In genomic region chr10:58675321-58675720, GRCh38 we compare ENCODE assay signal across 24 cellular contexts.
A peak's percentile ranks its signal among the peaks of the same experiment; 100 is the strongest.
DNase-seq lines count a peak whose midpoint lies in the region; ATAC-seq and TF ChIP-seq lines count a peak whose summit lies in the region.
"Had no signal": no experiment of that assay in that cellular context is flagged by ENCODE, and none has a peak within 500 bp of the region (broad histone marks: within the 10 kb centered on the region; RNA-seq: fewer than 3 reads in every experiment).

No MANE protein-coding gene starts in this region.

- peak; percentile 19 for DNase-seq in SK-N-SH
- peak; percentile 48 for DNase-seq in adipocyte (ENCODE audit: low read depth)
- peak; percentile 43 for DNase-seq in fibroblast of peridontal ligament (ENCODE audit: extremely low read depth)
- DNase-seq in SW 1271 (lab: John Stamatoyannopoulos, UW): no peak
- DNase-seq: 8988T; ACHN; BE2C; C1 segment of cervical spinal cord; CD4-positive, alpha-beta memory T cell; CD4-positive, CD25-positive, alpha-beta regulatory T cell; CD8-positive, alpha-beta memory T cell; COR-L47; DMS 273 treated with DMSO at 0.1 percent for 48 hours; DMS153; DMS53; DMS79; DND-41; EL; GDM1 had no signal

- no peaks in the 10 kb centered on the region for H3K36me3 Mint-ChIP-seq in activated T-helper 17 cell treated with anti-CD3 and anti-CD28 coated beads, Interleukin-2, amount 50 U/mL, for 72 hours (ENCODE audit: low read depth)
- H3K36me3 Mint-ChIP-seq: CD14-positive monocyte; CD4-positive, alpha-beta memory T cell; CD4-positive, CD25-positive, alpha-beta regulatory T cell had no signal

- H3K4me3 ChIP-seq in SK-N-SH (ENCODE audit: low read depth in 2 of 2, low read length in 1 of 2): no peak overlapping the region
- H3K4me3 ChIP-seq in adipocyte (ENCODE audit: low read length): no peak overlapping the region
- H3K4me3 ChIP-seq: BLaER1, GM12878 had no signal

- no peak overlapping the region for H3K9ac ChIP-seq in SK-N-SH
- H3K9ac ChIP-seq in adipocyte (ENCODE audit: low read length): no peak overlapping the region
- H3K9ac ChIP-seq: BLaER1 had no signal

- CTCF ChIA-PET in SK-N-SH (lab: Yijun Ruan, JAX): no interaction called here

- H3K27me3 ChIP-seq in SK-N-SH (ENCODE audit: insufficient read depth) (no peaks in the 10 kb centered on the region), adipocyte (replicated peaks; ENCODE audit: control insufficient read depth, insufficient read depth, low read length) (no peaks in the 10 kb centered on the region)
- H3K27me3 ChIP-seq: BE2C, BLaER1 had no signal

- 55% methylated on average over 2 of the region's 2 CpGs for WGBS in SK-N-SH (ENCODE audit: low lambda C conversion rate)

- H3K4me1 Mint-ChIP-seq in activated T-helper 17 cell treated with anti-CD3 and anti-CD28 coated beads, Interleukin-2, amount 50 U/mL, for 72 hours: no peaks in the 10 kb centered on the region
- H3K4me1 Mint-ChIP-seq: CD14-positive monocyte; CD4-positive, alpha-beta memory T cell; CD4-positive, CD25-positive, alpha-beta regulatory T cell; CD8-positive, alpha-beta memory T cell had no signal

- no peaks in the 10 kb centered on the region for H3K9me2 ChIP-seq in SK-N-SH

- peak in 1 of 2 experiments; percentile 74; a peak in 2 of 4 replicates for TF ChIP-seq EP300 in SK-N-SH (IDR thresholded peaks at IDR 0.05; ENCODE audit: borderline replicate concordance in 1 of 2, low read depth in 1 of 2, low read length in 1 of 2)

- H3F3A ChIP-seq in SK-N-SH (replicated peaks; ENCODE audit: insufficient read depth): peaks cover 7% of the 10 kb centered on the region

- H4K20me1 ChIP-seq in SK-N-SH (ENCODE audit: insufficient read depth): no peaks in the 10 kb centered on the region
- H4K20me1 ChIP-seq: BLaER1 had no signal

- no peaks in the 10 kb centered on the region for H3K79me2 ChIP-seq in SK-N-SH (ENCODE audit: insufficient read depth)

- no peak for TF ChIP-seq CTCF in SK-N-SH (IDR thresholded peaks at IDR 0.05)

- H3K27ac ChIP-seq in SK-N-SH (ENCODE audit: low read depth in 2 of 2, low read length in 1 of 2): peak overlapping the region in 1 of 2 experiments; percentile 85; a peak in 2 of 4 replicates
- H3K27ac ChIP-seq: BLaER1 had no signal

- no peak overlapping the region for H3K4me3 Mint-ChIP-seq in activated T-helper 17 cell treated with anti-CD3 and anti-CD28 coated beads, Interleukin-2, amount 50 U/mL, for 72 hours
- H3K4me3 Mint-ChIP-seq: CD14-positive monocyte; CD4-positive, alpha-beta memory T cell; CD8-positive, alpha-beta memory T cell had no signal

- no peaks in the 10 kb centered on the region for H3K9me3 ChIP-seq in SK-N-SH
- H3K9me3 ChIP-seq in adipocyte (ENCODE audit: control insufficient read depth, low read length): no peaks in the 10 kb centered on the region
- H3K9me3 ChIP-seq: BLaER1 had no signal

- H3K36me3 ChIP-seq in SK-N-SH (replicated peaks in 1 of 2; ENCODE audit: control insufficient read depth in 1 of 2, insufficient read depth in 2 of 2, low read length in 1 of 2) (no peaks in the 10 kb centered on the region), adipocyte (ENCODE audit: control insufficient read depth, insufficient read depth, low read length, severe bottlenecking) (no peaks in the 10 kb centered on the region)
- H3K36me3 ChIP-seq: BE2C, BLaER1 had no signal

- POLR2A ChIA-PET in SK-N-SH (lab: Yijun Ruan, JAX): no interaction called here

- peaks cover 6 to 13% of the 10 kb centered on the region in 2 experiments; a peak in 3 of 4 replicates for H3K4me1 ChIP-seq in SK-N-SH (ENCODE audit: control insufficient read depth in 1 of 2, insufficient read depth in 2 of 2, low read depth in 1 of 2, low read length in 1 of 2)
- H3K4me1 ChIP-seq in adipocyte (ENCODE audit: control insufficient read depth, insufficient read depth, low read length): peaks cover 11% of the 10 kb centered on the region
- H3K4me1 ChIP-seq: BLaER1 had no signal

- H2AFZ ChIP-seq in SK-N-SH (ENCODE audit: low read depth): no peak overlapping the region

- no peaks in the 10 kb centered on the region for H3K9me3 Mint-ChIP-seq in activated T-helper 17 cell treated with anti-CD3 and anti-CD28 coated beads, Interleukin-2, amount 50 U/mL, for 72 hours

- H3K27ac Mint-ChIP-seq in activated T-helper 17 cell treated with anti-CD3 and anti-CD28 coated beads, Interleukin-2, amount 50 U/mL, for 72 hours: no peak overlapping the region
- H3K27ac Mint-ChIP-seq: CD4-positive, alpha-beta memory T cell; CD4-positive, CD25-positive, alpha-beta regulatory T cell; CD8-positive, alpha-beta memory T cell had no signal

- peaks cover 13% of the 10 kb centered on the region for H3K27me3 Mint-ChIP-seq in activated T-helper 17 cell treated with anti-CD3 and anti-CD28 coated beads, Interleukin-2, amount 50 U/mL, for 72 hours
- H3K27me3 Mint-ChIP-seq: CD4-positive, CD25-positive, alpha-beta regulatory T cell had no signal

- no peak; the same call in 1 of the 2 replicates for TF ChIP-seq RAD21 in SK-N-SH (IDR thresholded peaks at IDR 0.05; ENCODE audit: low read length)

- ATAC-seq in activated T-helper 17 cell treated with anti-CD3 and anti-CD28 coated beads, Interleukin-2, amount 50 U/mL, for 72 hours (replicated peaks): no peak
- no peak for ATAC-seq in GM19324 (IDR thresholded peaks at IDR 0.05; ENCODE audit: low FRiP score, unreplicated experiment)
- ATAC-seq: GM12878 had no signal

- 0 out of 2 replicates have a peak overlapping the region, but pooled peaks have one; percentile 25 for H3K4me2 ChIP-seq in SK-N-SH
- H3K4me2 ChIP-seq: BLaER1 had no signal

TF ChIP-seq in SK-N-SH, 30 proteins besides CTCF, POLR2A, EP300 and RAD21 (continues in another document):
- TF ChIP-seq MAX (IDR thresholded peaks at IDR 0.05; ENCODE audit: low read depth) (no peak), JUND (IDR thresholded peaks at IDR 0.05) (no peak), MXI1 (IDR thresholded peaks at IDR 0.05; ENCODE audit: low read depth, low read length) (no peak), SIN3A (IDR thresholded peaks at IDR 0.05; ENCODE audit: borderline replicate concordance, low read depth, low read length) (no peak), USF2 (IDR thresholded peaks at IDR 0.05; ENCODE audit: borderline replicate concordance, low read depth, low read length) (no peak), NFIC (IDR thresholded peaks at IDR 0.05; ENCODE audit: borderline replicate concordance) (no peak), RFX5 (IDR thresholded peaks at IDR 0.05; ENCODE audit: low read length) (no peak), POLR2AphosphoS5 (IDR thresholded peaks at IDR 0.05; ENCODE audit: low read depth, low read length) (peak; percentile 32; the same call in 1 of the 2 replicates), TEAD4 (IDR thresholded peaks at IDR 0.05; ENCODE audit: borderline replicate concordance, insufficient read depth) (no peak), RCOR1 (IDR thresholded peaks at IDR 0.05; ENCODE audit: low read length) (no peak), FOSL2 (IDR thresholded peaks at IDR 0.05; ENCODE audit: borderline replicate concordance, low read depth) (no peak), RXRA (IDR thresholded peaks at IDR 0.05; ENCODE audit: borderline replicate concordance, low read depth) (no peak), IRF3 (IDR thresholded peaks at IDR 0.05; ENCODE audit: low read depth, low read length) (no peak), PBX3 (IDR thresholded peaks at IDR 0.05) (peak; percentile 47; the same call in 1 of the 2 replicates), NRF1 (IDR thresholded peaks at IDR 0.05; ENCODE audit: low read depth, low read length) (no peak), CHD2 (IDR thresholded peaks at IDR 0.05; ENCODE audit: low read length, partially characterized antibody) (no peak), FOXM1 (IDR thresholded peaks at IDR 0.05; ENCODE audit: low read depth) (no peak), MEF2A (IDR thresholded peaks at IDR 0.05; ENCODE audit: borderline replicate concordance, low read depth) (no peak), USF1 (IDR thresholded peaks at IDR 0.05; ENCODE audit: borderline replicate concordance, low read depth) (no peak), TCF12 (IDR thresholded peaks at IDR 0.05) (peak; percentile 93), TAF1 (IDR thresholded peaks at IDR 0.05; ENCODE audit: borderline replicate concordance, low read depth, low read length) (no peak)

Comparison
In these comparisons a context has a peak if more than half of its experiments do, and no peak if none do; other contexts are left out.
1. DNase-seq: peak in SK-N-SH (single experiment), adipocyte (single experiment) and fibroblast of peridontal ligament (single experiment); none in SW 1271 (0 of 2).